ENCODE assay signal across 12 cellular contexts in genomic region chr1:40399984-40400704, GRCh38. TPM values are rescaled to one million over a fixed set of nuclear protein-coding genes. Genes with fewer than 3 reads are reported as not detected.
A peak's percentile ranks its signal among the peaks of the same experiment; 100 is the strongest.
DNase-seq lines count a peak whose midpoint lies in the region; ATAC-seq and TF ChIP-seq lines count a peak whose summit lies in the region.
"Had no signal": no experiment of that assay in that cellular context is flagged by ENCODE, and none has a peak within 500 bp of the region (broad histone marks: within the 10 kb centered on the region; RNA-seq: fewer than 3 reads in every experiment).

No MANE protein-coding gene starts in this region.

- DNase-seq in activated naive CD4-positive, alpha-beta T cell treated with anti-CD3 and anti-CD28 coated beads for 36 hours, result no peak
- DNase-seq in activated naive CD4-positive, alpha-beta T cell (lab: John Stamatoyannopoulos, UW), result no peak
- no peak for DNase-seq in activated naive CD8-positive, alpha-beta T cell treated with anti-CD3 and anti-CD28 coated beads, Interleukin-2, amount 10 ng/mL, durations not matched to agents 7 days and 5 days
- DNase-seq in superior temporal gyrus (ENCODE audit: extremely low spot score) (peak; percentile 39), HEK293T (ENCODE audit: extremely low spot score) (no peak), mucosa of gallbladder (ENCODE audit: low spot score) (no peak), foreskin fibroblast (no peak)
- DNase-seq: amniotic stem cell, HCEC 1CT, heart right ventricle, NCI-H69 had no signal

- peak overlapping the region; percentile 94 for H3K27ac Mint-ChIP-seq in activated naive CD4-positive, alpha-beta T cell treated with anti-CD3 and anti-CD28 coated beads for 36 hours
- peak overlapping the region; percentile 80 for H3K27ac Mint-ChIP-seq in activated naive CD8-positive, alpha-beta T cell treated with anti-CD3 and anti-CD28 coated beads, Interleukin-2, amount 10 ng/mL, durations not matched to agents 7 days and 5 days

- CTCF ChIA-PET in activated naive CD4-positive, alpha-beta T cell treated with anti-CD3 and anti-CD28 coated beads for 36 hours (lab: Charles Lee), result interaction anchor here (0.6 to 3.9 kb wide), 9 partner anchors 12 to 256 kb away, joined by 3 to 24 read pairs (median 6); partner anchors contain the start of gene SMAP2
- CTCF ChIA-PET in HEK293T (lab: Yijun Ruan, JAX), result interaction anchor here (0.7 to 1.4 kb wide), 7 partner anchors 13 to 256 kb away, joined by 3 to 4 read pairs (median 3); no protein-coding TSS in a partner anchor

- POLR2A ChIA-PET in activated naive CD8-positive, alpha-beta T cell treated with anti-CD3 and anti-CD28 coated beads, Interleukin-2, amount 10 ng/mL, durations not matched to agents 7 days and 5 days (lab: Charles Lee), result interaction anchor here (0.7 to 5.0 kb wide), 4 partner anchors 13 to 26 kb away, joined by 3 to 54 read pairs (median 8); partner anchors contain the start of gene SMAP2
- POLR2A ChIA-PET in HEK293T (lab: Yijun Ruan, JAX), result interaction anchor here (1.5 kb wide), 1 partner anchor 26 kb away, joined by 5 read pairs; the partner anchor contains the start of gene SMAP2

- H3K9me3 Mint-ChIP-seq in activated naive CD4-positive, alpha-beta T cell treated with anti-CD3 and anti-CD28 coated beads for 36 hours, result no peaks in the 10 kb centered on the region
- H3K9me3 Mint-ChIP-seq in activated naive CD8-positive, alpha-beta T cell treated with anti-CD3 and anti-CD28 coated beads, Interleukin-2, amount 10 ng/mL, durations not matched to agents 7 days and 5 days, result no peaks in the 10 kb centered on the region

- H3K36me3 Mint-ChIP-seq in activated naive CD4-positive, alpha-beta T cell treated with anti-CD3 and anti-CD28 coated beads for 36 hours (ENCODE audit: low read depth), result peaks cover 67% of the 10 kb centered on the region
- H3K36me3 Mint-ChIP-seq in activated naive CD8-positive, alpha-beta T cell treated with anti-CD3 and anti-CD28 coated beads, Interleukin-2, amount 10 ng/mL, durations not matched to agents 7 days and 5 days, result peaks cover 25% of the 10 kb centered on the region

- no peaks in the 10 kb centered on the region for H3K27me3 Mint-ChIP-seq in activated naive CD4-positive, alpha-beta T cell treated with anti-CD3 and anti-CD28 coated beads for 36 hours (ENCODE audit: low read depth)
- no peaks in the 10 kb centered on the region for H3K27me3 Mint-ChIP-seq in activated naive CD8-positive, alpha-beta T cell treated with anti-CD3 and anti-CD28 coated beads, Interleukin-2, amount 10 ng/mL, durations not matched to agents 7 days and 5 days

- intact Hi-C loops in activated naive CD4-positive, alpha-beta T cell treated with anti-CD3 and anti-CD28 coated beads for 36 hours (cut with micrococcal nuclease), result loop anchor here (1.0 kb wide), 2 partner anchors 15 to 58 kb away; no protein-coding TSS in a partner anchor

- TF ChIP-seq CTCF in foreskin fibroblast (IDR thresholded peaks at IDR 0.05; ENCODE audit: low read depth, low read length), result no peak

- peak; percentile 74 for ATAC-seq in HG03066 (IDR thresholded peaks at IDR 0.05; ENCODE audit: low read depth, unreplicated experiment)
- ATAC-seq in activated naive CD8-positive, alpha-beta T cell treated with anti-CD3 and anti-CD28 coated beads, Interleukin-2, amount 10 ng/mL, durations not matched to agents 7 days and 5 days (ENCODE audit: low read depth), result no peak

- no peak overlapping the region for H3K4me3 ChIP-seq in foreskin fibroblast (ENCODE audit: low read depth in 1 of 2, low read length in 2 of 2)
- H3K4me3 ChIP-seq: heart right ventricle had no signal

- H3K4me3 Mint-ChIP-seq in activated naive CD4-positive, alpha-beta T cell treated with anti-CD3 and anti-CD28 coated beads for 36 hours, result peak overlapping the region; percentile 8
- H3K4me3 Mint-ChIP-seq in activated naive CD8-positive, alpha-beta T cell treated with anti-CD3 and anti-CD28 coated beads, Interleukin-2, amount 10 ng/mL, durations not matched to agents 7 days and 5 days, result peak overlapping the region; percentile 33

- peaks cover 89% of the 10 kb centered on the region for H3K4me1 Mint-ChIP-seq in activated naive CD4-positive, alpha-beta T cell treated with anti-CD3 and anti-CD28 coated beads for 36 hours (ENCODE audit: low read depth)
- H3K4me1 Mint-ChIP-seq in activated naive CD8-positive, alpha-beta T cell treated with anti-CD3 and anti-CD28 coated beads, Interleukin-2, amount 10 ng/mL, durations not matched to agents 7 days and 5 days, result peaks cover 60% of the 10 kb centered on the region

TF ChIP-seq in HEK293T, 16 proteins besides CTCF, POLR2A, EP300 and RAD21:
- TF ChIP-seq FOXM1 (IDR thresholded peaks at IDR 0.05; ENCODE audit: borderline replicate concordance) (no peak), ZNF384 (IDR thresholded peaks at IDR 0.05) (no peak), ARNT (IDR thresholded peaks at IDR 0.05) (no peak), FOXK2 (IDR thresholded peaks at IDR 0.05) (no peak), LEF1 (IDR thresholded peaks at IDR 0.05; ENCODE audit: borderline replicate concordance) (no peak), NFRKB (IDR thresholded peaks at IDR 0.05) (no peak), L3MBTL2 (conservative IDR thresholded peaks at IDR 0.05) (no peak), PKNOX1 (IDR thresholded peaks at IDR 0.05) (no peak), BHLHE40 (IDR thresholded peaks at IDR 0.05; ENCODE audit: borderline replicate concordance) (no peak), SUZ12 (IDR thresholded peaks at IDR 0.05) (no peak)

RNA-seq across cellular contexts. Expression of gene SMAP2, which starts 26.6 kb away (rescaled TPM):
- total RNA-seq in activated naive CD4-positive, alpha-beta T cell treated with anti-CD3 and anti-CD28 coated beads for 36 hours, result 100 to 1,000 TPM; 390 to 391 TPM
- 100 to 1,000 TPM; 133 to 138 TPM for total RNA-seq in activated naive CD8-positive, alpha-beta T cell treated with anti-CD3 and anti-CD28 coated beads, Interleukin-2, amount 10 ng/mL, durations not matched to agents 7 days and 5 days
- total RNA-seq in mucosa of gallbladder, result 47.6 TPM

RNA-seq across cellular contexts. Expression of gene ZFP69B, which starts 50.1 kb away (rescaled TPM):
- 10 to 100 TPM; 11.2 to 11.3 TPM for total RNA-seq in activated naive CD4-positive, alpha-beta T cell treated with anti-CD3 and anti-CD28 coated beads for 36 hours
- 1 to 10 TPM; 5.2 to 6.3 TPM for total RNA-seq in activated naive CD8-positive, alpha-beta T cell treated with anti-CD3 and anti-CD28 coated beads, Interleukin-2, amount 10 ng/mL, durations not matched to agents 7 days and 5 days
- 1.8 TPM for total RNA-seq in mucosa of gallbladder
